13 cellular contexts compared by ENCODE assay signal in the genomic region with DNA sequence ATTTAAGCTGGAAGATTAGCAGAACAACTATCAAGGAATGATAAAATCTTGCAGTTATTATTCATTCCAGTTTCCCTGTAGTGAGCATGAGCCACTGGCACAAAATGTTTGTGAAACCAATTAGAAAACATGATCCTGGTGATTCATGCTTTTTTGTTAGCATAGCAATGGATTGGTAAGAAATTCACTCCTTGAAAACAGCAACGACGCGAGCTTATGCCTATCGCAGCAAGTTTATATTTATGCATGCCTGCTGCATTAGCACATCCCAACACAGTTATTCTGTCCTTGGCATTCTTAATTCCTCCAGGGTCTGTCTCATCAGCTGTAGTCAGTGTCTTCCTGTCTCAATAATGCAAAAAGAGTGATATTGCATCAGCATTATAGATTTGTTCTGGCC.
DNase-seq lines count a peak whose midpoint lies in the region; ATAC-seq and TF ChIP-seq lines count a peak whose summit lies in the region.
"Had no signal": no experiment of that assay in that cellular context is flagged by ENCODE, and none has a peak within 500 bp of the region (broad histone marks: within the 10 kb centered on the region; RNA-seq: fewer than 3 reads in every experiment).

No MANE protein-coding gene starts in this region.

- no peak for TF ChIP-seq CTCF in IMR-90 (conservative IDR thresholded peaks at IDR 0.05; ENCODE audit: low read depth, low read length)
- TF ChIP-seq CTCF in fibroblast of pulmonary artery (IDR thresholded peaks at IDR 0.05; ENCODE audit: low read length, missing control alignments) = no peak

- no TSS peak for BruUV-seq in IMR-90 (replicated peaks; lab: Mats Ljungman, UMichigan)

- H3K27me3 Mint-ChIP-seq in activated CD8-positive, alpha-beta memory T cell treated with anti-CD3 and anti-CD28 coated beads, Interleukin-2, amount 10 ng/mL, durations not matched to agents 7 days and 5 days = no peaks in the 10 kb centered on the region
- H3K27me3 Mint-ChIP-seq: CD8-positive, alpha-beta memory T cell had no signal

- H3K79me1 ChIP-seq in IMR-90 (ENCODE audit: low read depth in 1 of 2, low read length in 2 of 2) = no peaks in the 10 kb centered on the region

- no peaks in the 10 kb centered on the region for H3K36me3 ChIP-seq in IMR-90 (ENCODE audit: control insufficient read depth, insufficient read depth, low read length)

- H3K9me3 ChIP-seq in IMR-90 (ENCODE audit: control insufficient read depth, insufficient read depth, low read length) = peaks cover 3% of the 10 kb centered on the region; the same call in 1 of the 2 replicates

- H2BK15ac ChIP-seq in IMR-90 (ENCODE audit: low read depth, low read length) = no peak overlapping the region

- dilution Hi-C loops in IMR-90 (cut with HindIII; ENCODE audit: low sequenced_read_pairs, unreplicated experiment) = no loop called here

- no peak overlapping the region for H3K9ac ChIP-seq in IMR-90 (ENCODE audit: low read depth, low read length)

- intact Hi-C loops in IMR-90 (cut with micrococcal nuclease) = no loop called here

- H4K91ac ChIP-seq in IMR-90 (ENCODE audit: insufficient read depth, low read depth, low read length) = no peak overlapping the region

- H2BK120ac ChIP-seq in IMR-90 (ENCODE audit: low read depth, low read length) = no peak overlapping the region

- in situ Hi-C loops in IMR-90 (cut with MboI; ENCODE audit: low sequenced_read_pairs) = no loop called here

- H3K9me3 Mint-ChIP-seq in activated CD8-positive, alpha-beta memory T cell treated with anti-CD3 and anti-CD28 coated beads, Interleukin-2, amount 10 ng/mL, durations not matched to agents 7 days and 5 days (ENCODE audit: low read depth) = peaks cover 10% of the 10 kb centered on the region

- no peaks in the 10 kb centered on the region for H3K9me1 ChIP-seq in IMR-90 (ENCODE audit: insufficient read depth, low read length)

- H3K23ac ChIP-seq in IMR-90 (ENCODE audit: low read depth, low read length) = no peak overlapping the region

- H3K27ac ChIP-seq in IMR-90 (ENCODE audit: insufficient read depth, low read length) = no peak overlapping the region

- no peaks in the 10 kb centered on the region for H3K36me3 Mint-ChIP-seq in activated CD8-positive, alpha-beta memory T cell treated with anti-CD3 and anti-CD28 coated beads, Interleukin-2, amount 10 ng/mL, durations not matched to agents 7 days and 5 days
- H3K36me3 Mint-ChIP-seq: CD8-positive, alpha-beta memory T cell had no signal

- no peak overlapping the region for H2BK20ac ChIP-seq in IMR-90 (ENCODE audit: low read depth, low read length)

- TF ChIP-seq RAD21 in IMR-90 (IDR thresholded peaks at IDR 0.05; ENCODE audit: low read length) = no peak

- H3K27ac Mint-ChIP-seq in activated CD8-positive, alpha-beta memory T cell treated with anti-CD3 and anti-CD28 coated beads, Interleukin-2, amount 10 ng/mL, durations not matched to agents 7 days and 5 days = no peak overlapping the region
- H3K27ac Mint-ChIP-seq: CD8-positive, alpha-beta memory T cell; H9 had no signal

- H3K4ac ChIP-seq in IMR-90 (ENCODE audit: low read depth, low read length) = no peak overlapping the region

- no peaks in the 10 kb centered on the region for H3K4me1 Mint-ChIP-seq in activated CD8-positive, alpha-beta memory T cell treated with anti-CD3 and anti-CD28 coated beads, Interleukin-2, amount 10 ng/mL, durations not matched to agents 7 days and 5 days
- H3K4me1 Mint-ChIP-seq: CD8-positive, alpha-beta memory T cell; H9 had no signal

- DNase-seq in IMR-90 = peak; percentile 27
- peak; percentile 59 for DNase-seq in astrocyte of the hippocampus (ENCODE audit: low read depth, low spot score)
- DNase-seq in fibroblast of pulmonary artery (ENCODE audit: low read depth) = peak; percentile 8
- peak; percentile 45 for DNase-seq in skeletal muscle cell (ENCODE audit: low read depth)
- no peak for DNase-seq in activated CD8-positive, alpha-beta memory T cell treated with anti-CD3 and anti-CD28 coated beads, Interleukin-2, amount 10 ng/mL, durations not matched to agents 7 days and 5 days
- no peak for DNase-seq in NCI-H510A treated with DMSO at 0.1 percent for 48 hours (lab: John Stamatoyannopoulos, UW)
- DNase-seq: CD8-positive, alpha-beta memory T cell; H9; NCI-H1436 treated with DMSO at 0.1 percent for 48 hours; NCI-H2081; NCI-H345; PC-3 had no signal

- POLR2A ChIA-PET in IMR-90 (lab: Charles Lee; ENCODE audit: unreplicated experiment) = no interaction called here

- no peaks in the 10 kb centered on the region for H4K20me1 ChIP-seq in IMR-90 (ENCODE audit: insufficient read depth, low read length)

- H2AK9ac ChIP-seq in IMR-90 (replicated peaks; ENCODE audit: low read depth, low read length, poor library complexity) = no peak overlapping the region

- no peak overlapping the region for H3K4me3 Mint-ChIP-seq in activated CD8-positive, alpha-beta memory T cell treated with anti-CD3 and anti-CD28 coated beads, Interleukin-2, amount 10 ng/mL, durations not matched to agents 7 days and 5 days
- H3K4me3 Mint-ChIP-seq: CD8-positive, alpha-beta memory T cell; H9 had no signal

- H3K4me2 ChIP-seq in IMR-90 (ENCODE audit: low read depth, low read length) = no peak overlapping the region

- no peak overlapping the region for H3K14ac ChIP-seq in IMR-90 (replicated peaks; ENCODE audit: low read depth, low read length)

- no peak for TF ChIP-seq POLR2A in IMR-90 (IDR thresholded peaks at IDR 0.05; ENCODE audit: low read depth, low read length)

- ATAC-seq in IMR-90 (ENCODE audit: low read depth) (peak; percentile 79), HG03135 (IDR thresholded peaks at IDR 0.05; ENCODE audit: unreplicated experiment) (no peak)
- ATAC-seq in activated CD8-positive, alpha-beta memory T cell treated with anti-CD3 and anti-CD28 coated beads, Interleukin-2, amount 10 ng/mL, durations not matched to agents 7 days and 5 days = no peak
- ATAC-seq: PC-3 had no signal

- H3K4me1 ChIP-seq in IMR-90 (ENCODE audit: control insufficient read depth, insufficient read depth, low read length) = no peaks in the 10 kb centered on the region

- H2BK5ac ChIP-seq in IMR-90 (ENCODE audit: low read depth, low read length, poor library complexity, severe bottlenecking) = no peak overlapping the region

- H3K27me3 ChIP-seq in IMR-90 (ENCODE audit: control insufficient read depth, insufficient read depth, low read length) = no peaks in the 10 kb centered on the region

- CTCF ChIA-PET in IMR-90 (lab: Yijun Ruan, JAX) = no interaction called here
- CTCF ChIA-PET in activated CD8-positive, alpha-beta memory T cell treated with anti-CD3 and anti-CD28 coated beads, Interleukin-2, amount 10 ng/mL, durations not matched to agents 7 days and 5 days (lab: Charles Lee) = no interaction called here

- no peak overlapping the region for H4K5ac ChIP-seq in IMR-90 (ENCODE audit: low read depth, low read length)

- H3K56ac ChIP-seq in IMR-90 (ENCODE audit: extremely low read depth, insufficient read depth, low read length) = no peak overlapping the region

- no CpG with 5 or more reads among the region's 4 CpGs for WGBS in IMR-90 (ENCODE audit: extremely low coverage in 2 of 2, insufficient read length in 1 of 2), 2 experiments

- H3K18ac ChIP-seq in IMR-90 (ENCODE audit: low read depth, low read length) = no peak overlapping the region

- no peak overlapping the region for H4K8ac ChIP-seq in IMR-90 (ENCODE audit: low read depth in 2 of 2, low read length in 2 of 2)

- H3K4me3 ChIP-seq in IMR-90 (ENCODE audit: insufficient read depth, low read depth, low read length) (no peak overlapping the region), fibroblast of pulmonary artery (replicated peaks; ENCODE audit: low read depth, low read length) (no peak overlapping the region), skeletal muscle cell (ENCODE audit: low read depth, low read length) (no peak overlapping the region)

- H2AK5ac ChIP-seq in IMR-90 (ENCODE audit: low read depth, low read length) = no peak overlapping the region

- no peak overlapping the region for H2AFZ ChIP-seq in IMR-90 (replicated peaks; ENCODE audit: low read length, poor library complexity)

TF ChIP-seq in IMR-90, 13 proteins besides CTCF, POLR2A, EP300 and RAD21:
- no peak for TF ChIP-seq CHD1 (IDR thresholded peaks at IDR 0.05; ENCODE audit: low read depth, low read length)
- TF ChIP-seq, protein P1, sequence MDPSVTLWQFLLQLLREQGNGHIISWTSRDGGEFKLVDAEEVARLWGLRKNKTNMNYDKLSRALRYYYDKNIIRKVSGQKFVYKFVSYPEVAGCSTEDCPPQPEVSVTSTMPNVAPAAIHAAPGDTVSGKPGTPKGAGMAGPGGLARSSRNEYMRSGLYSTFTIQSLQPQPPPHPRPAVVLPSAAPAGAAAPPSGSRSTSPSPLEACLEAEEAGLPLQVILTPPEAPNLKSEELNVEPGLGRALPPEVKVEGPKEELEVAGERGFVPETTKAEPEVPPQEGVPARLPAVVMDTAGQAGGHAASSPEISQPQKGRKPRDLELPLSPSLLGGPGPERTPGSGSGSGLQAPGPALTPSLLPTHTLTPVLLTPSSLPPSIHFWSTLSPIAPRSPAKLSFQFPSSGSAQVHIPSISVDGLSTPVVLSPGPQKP (IDR thresholded peaks at IDR 0.05; ENCODE audit: borderline replicate concordance, low read depth, low read length) = no peak
- no peak for TF ChIP-seq RCOR1 (IDR thresholded peaks at IDR 0.05; ENCODE audit: insufficient replicate concordance, low read length)
- no peak for TF ChIP-seq MXI1 (IDR thresholded peaks at IDR 0.05; ENCODE audit: borderline replicate concordance, low read depth, low read length)
- TF ChIP-seq CEBPB (IDR thresholded peaks at IDR 0.05; ENCODE audit: low read depth, low read length) = no peak
- TF ChIP-seq FOS (IDR thresholded peaks at IDR 0.05; ENCODE audit: low read depth, low read length) = no peak
- TF ChIP-seq MAFK (IDR thresholded peaks at IDR 0.05; ENCODE audit: low read depth, low read length) = no peak
- no peak for TF ChIP-seq NFE2L2 (IDR thresholded peaks at IDR 0.05; ENCODE audit: low read depth, low read length)

Comparison
In these comparisons a context has a peak if more than half of its experiments do, and no peak if none do; other contexts are left out.
1. DNase-seq: peak in IMR-90 (single experiment), astrocyte of the hippocampus (single experiment), fibroblast of pulmonary artery (single experiment) and skeletal muscle cell (single experiment); none in activated CD8-positive, alpha-beta memory T cell treated with anti-CD3 and anti-CD28 coated beads, Interleukin-2, amount 10 ng/mL, durations not matched to agents 7 days and 5 days (single experiment) and NCI-H510A treated with DMSO at 0.1 percent for 48 hours (single experiment).